ENCODE assay signal across 9 cellular contexts in the genomic region with DNA sequence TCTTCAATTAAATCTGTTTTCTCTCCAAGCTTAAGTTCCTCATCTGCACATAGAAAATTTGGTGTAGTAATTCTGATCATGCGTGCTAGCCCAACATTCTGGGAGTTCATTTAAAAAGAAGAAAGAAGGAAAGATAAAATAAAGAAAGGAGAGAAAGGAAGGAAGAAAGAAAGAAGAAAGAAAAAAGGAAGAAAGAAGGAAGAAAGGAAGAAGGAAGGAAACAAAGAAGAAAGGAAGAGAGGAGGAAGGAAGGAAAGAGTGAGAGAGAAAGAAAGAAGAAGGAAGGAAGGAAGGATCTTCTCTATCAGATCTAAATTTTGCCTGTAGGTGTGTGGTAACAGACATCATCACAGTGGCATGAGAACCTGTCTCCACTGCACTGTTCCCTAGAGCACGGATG. TPM values are rescaled to one million over a fixed set of nuclear protein-coding genes. Genes with fewer than 3 reads are reported as not detected.
"Had no signal": no experiment of that assay in that cellular context is flagged by ENCODE, and none has a peak within 500 bp of the region (broad histone marks: within the 10 kb centered on the region; RNA-seq: fewer than 3 reads in every experiment).

No MANE protein-coding gene starts in this region.

- DNase-seq: GDM1, GF-D8 had no signal

- ATAC-seq: GM12878 had no signal

- H3K4me3 ChIP-seq: GM12878 had no signal

- FAIRE-seq: G401.6, GM12878, GM12891, GM12892, GM18507, GM19239 had no signal

RNA-seq across cellular contexts. Expression of gene SLPI, which starts 16.2 kb away (rescaled TPM):
- total RNA-seq: G401 had no signal

RNA-seq across cellular contexts. Expression of gene SEMG2, which starts 17.0 kb away (rescaled TPM):
- total RNA-seq: G401, GM12878 had no signal
- polyA plus RNA-seq: GM12878 had no signal

RNA-seq across cellular contexts. Expression of gene SEMG1, which starts 31.3 kb away (rescaled TPM):
- total RNA-seq: G401, GM12878 had no signal
- polyA plus RNA-seq: GM12878 had no signal
